8 cellular contexts compared by ENCODE assay signal in genomic region chr17:38800237-38800760, GRCh38. TPM values are rescaled to one million over a fixed set of nuclear protein-coding genes. Genes with fewer than 3 reads are reported as not detected.
A peak's percentile ranks its signal among the peaks of the same experiment; 100 is the strongest.
DNase-seq lines count a peak whose midpoint lies in the region; ATAC-seq lines count a peak whose summit lies in the region.

No MANE protein-coding gene starts in this region.

- peaks cover 60% of the 10 kb centered on the region for H3K36me3 Mint-ChIP-seq in activated CD4-positive, alpha-beta memory T cell treated with anti-CD3 and anti-CD28 coated beads, Interleukin-2, amount 10 ng/mL, durations not matched to agents 7 days and 5 days (ENCODE audit: low read depth)

- H3K4me3 Mint-ChIP-seq in activated CD4-positive, alpha-beta memory T cell treated with anti-CD3 and anti-CD28 coated beads, Interleukin-2, amount 10 ng/mL, durations not matched to agents 7 days and 5 days = peak overlapping the region; percentile 81
- H3K4me3 Mint-ChIP-seq in stimulated activated naive CD8-positive, alpha-beta T cell treated with anti-CD3 and anti-CD28 coated beads, Interleukin-15, amount 100 ng/mL, for 72 hours = peak overlapping the region; percentile 78 to 86

- no peaks in the 10 kb centered on the region for H3K27me3 Mint-ChIP-seq in activated CD4-positive, alpha-beta memory T cell treated with anti-CD3 and anti-CD28 coated beads, Interleukin-2, amount 10 ng/mL, durations not matched to agents 7 days and 5 days
- no peaks in the 10 kb centered on the region for H3K27me3 Mint-ChIP-seq in stimulated activated naive CD8-positive, alpha-beta T cell treated with anti-CD3 and anti-CD28 coated beads, Interleukin-15, amount 100 ng/mL, for 72 hours

- POLR2A ChIA-PET in activated CD4-positive, alpha-beta memory T cell treated with anti-CD3 and anti-CD28 coated beads, Interleukin-2, amount 10 ng/mL, durations not matched to agents 7 days and 5 days (lab: Charles Lee) = interaction anchor here (0.5 to 1.9 kb wide), 2 partner anchors 54 to 84 kb away, joined by 3 to 9 read pairs; partner anchors contain the start of gene RPL23

- no peaks in the 10 kb centered on the region for H3K9me3 Mint-ChIP-seq in activated CD4-positive, alpha-beta memory T cell treated with anti-CD3 and anti-CD28 coated beads, Interleukin-2, amount 10 ng/mL, durations not matched to agents 7 days and 5 days
- no peaks in the 10 kb centered on the region for H3K9me3 Mint-ChIP-seq in stimulated activated naive CD8-positive, alpha-beta T cell treated with anti-CD3 and anti-CD28 coated beads, Interleukin-15, amount 100 ng/mL, for 72 hours

- peak overlapping the region; percentile 50 for H3K4me3 ChIP-seq in iPS-11a (ENCODE audit: low read depth, low read length)

- no peak for ATAC-seq in stimulated activated naive CD8-positive, alpha-beta T cell treated with anti-CD3 and anti-CD28 coated beads, Interleukin-15, amount 100 ng/mL, for 72 hours
- ATAC-seq in GM19324 (IDR thresholded peaks at IDR 0.05; ENCODE audit: low FRiP score, unreplicated experiment) (no peak), HG03039 (IDR thresholded peaks at IDR 0.05; ENCODE audit: unreplicated experiment) (no peak)

- H3K4me1 Mint-ChIP-seq in activated CD4-positive, alpha-beta memory T cell treated with anti-CD3 and anti-CD28 coated beads, Interleukin-2, amount 10 ng/mL, durations not matched to agents 7 days and 5 days = peaks cover 45% of the 10 kb centered on the region
- H3K4me1 Mint-ChIP-seq in stimulated activated naive CD8-positive, alpha-beta T cell treated with anti-CD3 and anti-CD28 coated beads, Interleukin-15, amount 100 ng/mL, for 72 hours = peaks cover 36% of the 10 kb centered on the region

- peak overlapping the region; percentile 81 for H3K27ac Mint-ChIP-seq in activated CD4-positive, alpha-beta memory T cell treated with anti-CD3 and anti-CD28 coated beads, Interleukin-2, amount 10 ng/mL, durations not matched to agents 7 days and 5 days
- H3K27ac Mint-ChIP-seq in stimulated activated naive CD8-positive, alpha-beta T cell treated with anti-CD3 and anti-CD28 coated beads, Interleukin-15, amount 100 ng/mL, for 72 hours = peak overlapping the region; percentile 81 to 90

- peak; percentile 79 for DNase-seq in NCI-H2107 treated with DMSO at 0.1 percent for 48 hours (lab: John Stamatoyannopoulos, UW; ENCODE audit: unreplicated experiment)
- DNase-seq in NCI-H2107 (lab: John Stamatoyannopoulos, UW) = no peak
- no peak for DNase-seq in activated CD4-positive, alpha-beta memory T cell treated with anti-CD3 and anti-CD28 coated beads, Interleukin-2, amount 10 ng/mL, durations not matched to agents 7 days and 5 days
- DNase-seq in stimulated activated naive CD8-positive, alpha-beta T cell treated with anti-CD3 and anti-CD28 coated beads, Interleukin-15, amount 100 ng/mL, for 72 hours = no peak
- no peak for DNase-seq in SK-N-DZ (ENCODE audit: low spot score)

- CTCF ChIA-PET in activated CD4-positive, alpha-beta memory T cell treated with anti-CD3 and anti-CD28 coated beads, Interleukin-2, amount 10 ng/mL, durations not matched to agents 7 days and 5 days (lab: Charles Lee) = no interaction called here

RNA-seq across cellular contexts. Expression of gene PIP4K2B, which starts 0.9 kb away (rescaled TPM):
- 10 to 100 TPM; 42.0 to 45.7 TPM for total RNA-seq in activated CD4-positive, alpha-beta memory T cell treated with anti-CD3 and anti-CD28 coated beads, Interleukin-2, amount 10 ng/mL, durations not matched to agents 7 days and 5 days
- 55.3 and 64.1 TPM in 2 replicates for polyA plus RNA-seq in SK-N-DZ (2014; cell fraction: cytosol; rRNA removed)
- polyA plus RNA-seq in SK-N-DZ (2014; cell fraction: nucleus; rRNA removed) = 60.6 and 62.5 TPM in 2 replicates

RNA-seq across cellular contexts. Expression of gene CWC25, which starts 24.8 kb away (rescaled TPM):
- total RNA-seq in activated CD4-positive, alpha-beta memory T cell treated with anti-CD3 and anti-CD28 coated beads, Interleukin-2, amount 10 ng/mL, durations not matched to agents 7 days and 5 days = 10 to 100 TPM; 29.0 to 30.1 TPM
- polyA plus RNA-seq in SK-N-DZ (2014; cell fraction: cytosol; rRNA removed) = 8.9 and 12.0 TPM in 2 replicates
- 39.8 and 54.9 TPM in 2 replicates for polyA plus RNA-seq in SK-N-DZ (2014; cell fraction: nucleus; rRNA removed)

RNA-seq across cellular contexts. Expression of gene PSMB3, which starts 47.8 kb away (rescaled TPM):
- 100 to 1,000 TPM; 241 to 242 TPM for total RNA-seq in activated CD4-positive, alpha-beta memory T cell treated with anti-CD3 and anti-CD28 coated beads, Interleukin-2, amount 10 ng/mL, durations not matched to agents 7 days and 5 days
- 569 and 605 TPM in 2 replicates for polyA plus RNA-seq in SK-N-DZ (2014; cell fraction: cytosol; rRNA removed)
- polyA plus RNA-seq in SK-N-DZ (2014; cell fraction: nucleus; rRNA removed) = 236 and 352 TPM in 2 replicates

RNA-seq across cellular contexts. Expression of gene PCGF2, which starts 52.2 kb away (rescaled TPM):
- total RNA-seq in activated CD4-positive, alpha-beta memory T cell treated with anti-CD3 and anti-CD28 coated beads, Interleukin-2, amount 10 ng/mL, durations not matched to agents 7 days and 5 days = 1 to 10 TPM; 2.6 to 3.3 TPM
- polyA plus RNA-seq in SK-N-DZ (2014; cell fraction: cytosol; rRNA removed) = 13.8 and 15.0 TPM in 2 replicates
- polyA plus RNA-seq in SK-N-DZ (2014; cell fraction: nucleus; rRNA removed) = 16.6 and 33.3 TPM in 2 replicates

RNA-seq across cellular contexts. Expression of gene RPL23, which starts 53.2 kb away (rescaled TPM):
- total RNA-seq in activated CD4-positive, alpha-beta memory T cell treated with anti-CD3 and anti-CD28 coated beads, Interleukin-2, amount 10 ng/mL, durations not matched to agents 7 days and 5 days = 100 to 1,000 TPM; 933 to 960 TPM
- 2,846 and 2,901 TPM in 2 replicates for polyA plus RNA-seq in SK-N-DZ (2014; cell fraction: cytosol; rRNA removed)
- polyA plus RNA-seq in SK-N-DZ (2014; cell fraction: nucleus; rRNA removed) = 2,361 and 2,387 TPM in 2 replicates
